Comparison of ENCODE assay signal across 9 cellular contexts in genomic region chr10:52740913-52741675, GRCh38. TPM values are rescaled to one million over a fixed set of nuclear protein-coding genes. Genes with fewer than 3 reads are reported as not detected.
DNase-seq lines count a peak whose midpoint lies in the region; ATAC-seq and TF ChIP-seq lines count a peak whose summit lies in the region.
"Had no signal": no experiment of that assay in that cellular context is flagged by ENCODE, and none has a peak within 500 bp of the region (broad histone marks: within the 10 kb centered on the region; RNA-seq: fewer than 3 reads in every experiment).

No MANE protein-coding gene starts in this region.

- no peak overlapping the region for H3K27ac Mint-ChIP-seq in HFFc6
- no peak overlapping the region for H3K27ac Mint-ChIP-seq in activated naive CD8-positive, alpha-beta T cell treated with anti-CD3 and anti-CD28 coated beads, Interleukin-2, amount 50 U/mL, for 24 hours

- ATAC-seq in activated naive CD8-positive, alpha-beta T cell treated with anti-CD3 and anti-CD28 coated beads, Interleukin-2, amount 50 U/mL, for 24 hours, result no peak

- TF ChIP-seq POLR2A in NB4 (IDR thresholded peaks at IDR 0.05; ENCODE audit: extremely low read depth, insufficient read length), result no peak

- H3K9me3 Mint-ChIP-seq in HFFc6, result no peaks in the 10 kb centered on the region
- no peaks in the 10 kb centered on the region for H3K9me3 Mint-ChIP-seq in activated naive CD8-positive, alpha-beta T cell treated with anti-CD3 and anti-CD28 coated beads, Interleukin-2, amount 50 U/mL, for 24 hours

- peaks cover 13% of the 10 kb centered on the region for H3K27me3 Mint-ChIP-seq in HFFc6 (ENCODE audit: insufficient read depth)
- H3K27me3 Mint-ChIP-seq in activated naive CD8-positive, alpha-beta T cell treated with anti-CD3 and anti-CD28 coated beads, Interleukin-2, amount 50 U/mL, for 24 hours, result no peaks in the 10 kb centered on the region

- H3K4me3 ChIP-seq in NB4 (ENCODE audit: low read depth, low read length), result no peak overlapping the region

- peak; percentile 97 for TF ChIP-seq CTCF in HFFc6 (IDR thresholded peaks at IDR 0.05)
- TF ChIP-seq CTCF in NB4 (IDR thresholded peaks at IDR 0.05; ENCODE audit: low read depth, low read length), result peak; percentile 93

- H3K4me3 Mint-ChIP-seq in HFFc6, result no peak overlapping the region
- no peak overlapping the region for H3K4me3 Mint-ChIP-seq in activated naive CD8-positive, alpha-beta T cell treated with anti-CD3 and anti-CD28 coated beads, Interleukin-2, amount 50 U/mL, for 24 hours

- DNase-seq in activated gamma-delta T cell treated with Interleukin-2 at 50 U/mL for 16 hours (peak; percentile 7), activated gamma-delta T cell (lab: John Stamatoyannopoulos, UW) (no peak), HFFc6 (peak; percentile 14), NB4 (ENCODE audit: low read depth) (peak; percentile 62), iPS-NIHi11 (ENCODE audit: low spot score) (peak; percentile 90), NCI-H2196 (lab: John Stamatoyannopoulos, UW; ENCODE audit: unreplicated experiment) (no peak)
- peak; percentile 50 for DNase-seq in activated naive CD8-positive, alpha-beta T cell treated with anti-CD3 and anti-CD28 coated beads, Interleukin-2, amount 50 U/mL, for 24 hours
- DNase-seq in stimulated activated CD4-positive, alpha-beta T cell treated with anti-CD3 and anti-CD28 coated beads, Interleukin-2, amount 100 ng/mL, for 48 hours, result peak; percentile 28 to 31

- H3K4me1 Mint-ChIP-seq in HFFc6 (ENCODE audit: low read depth), result peaks cover 11% of the 10 kb centered on the region
- no peaks in the 10 kb centered on the region for H3K4me1 Mint-ChIP-seq in activated naive CD8-positive, alpha-beta T cell treated with anti-CD3 and anti-CD28 coated beads, Interleukin-2, amount 50 U/mL, for 24 hours

- H3K36me3 Mint-ChIP-seq in HFFc6 (ENCODE audit: low read depth), result no peaks in the 10 kb centered on the region
- H3K36me3 Mint-ChIP-seq in activated naive CD8-positive, alpha-beta T cell treated with anti-CD3 and anti-CD28 coated beads, Interleukin-2, amount 50 U/mL, for 24 hours (ENCODE audit: low read depth), result no peaks in the 10 kb centered on the region

RNA-seq across cellular contexts. Expression of gene MBL2, which starts 31.5 kb away (rescaled TPM):
- total RNA-seq in HFFc6 (2021; fragmentation: NEBNext Ultra II Directional; extraction: Animal tissue kit (Norgen Biotek cat#: 25700)), result not detected
- total RNA-seq: temporal lobe had no signal

Comparison
In these comparisons a context has a peak if more than half of its experiments do, and no peak if none do; other contexts are left out.
1. DNase-seq: peak in activated gamma-delta T cell treated with Interleukin-2 at 50 U/mL for 16 hours (single experiment), HFFc6 (single experiment), NB4 (single experiment), activated naive CD8-positive, alpha-beta T cell treated with anti-CD3 and anti-CD28 coated beads, Interleukin-2, amount 50 U/mL, for 24 hours (single experiment), iPS-NIHi11 (single experiment) and stimulated activated CD4-positive, alpha-beta T cell treated with anti-CD3 and anti-CD28 coated beads, Interleukin-2, amount 100 ng/mL, for 48 hours (2 of 2); none in activated gamma-delta T cell (single experiment) and NCI-H2196 (single experiment).